ENCODE assay signal across 12 cellular contexts in genomic region chr19:57302020-57302465, GRCh38. TPM values are rescaled to one million over a fixed set of nuclear protein-coding genes. Genes with fewer than 3 reads are reported as not detected.
A peak's percentile ranks its signal among the peaks of the same experiment; 100 is the strongest.
DNase-seq lines count a peak whose midpoint lies in the region; ATAC-seq, FAIRE-seq and TF ChIP-seq lines count a peak whose summit lies in the region.
"Had no signal": no experiment of that assay in that cellular context is flagged by ENCODE, and none has a peak within 500 bp of the region (broad histone marks: within the 10 kb centered on the region; RNA-seq: fewer than 3 reads in every experiment).

No MANE protein-coding gene starts in this region.

- peaks cover 22% of the 10 kb centered on the region for H3K9me3 Mint-ChIP-seq in activated naive CD8-positive, alpha-beta T cell treated with anti-CD3 and anti-CD28 coated beads, Interleukin-2, amount 50 U/mL, for 24 hours

- peaks cover 10% of the 10 kb centered on the region for H3K9me1 ChIP-seq in keratinocyte (ENCODE audit: control insufficient read depth, extremely low read depth, insufficient read depth, low read length)

- peaks cover 9% of the 10 kb centered on the region for H3K4me1 Mint-ChIP-seq in activated naive CD8-positive, alpha-beta T cell treated with anti-CD3 and anti-CD28 coated beads, Interleukin-2, amount 50 U/mL, for 24 hours

- no peak for ATAC-seq in HG02798 (IDR thresholded peaks at IDR 0.05; ENCODE audit: poor library complexity, unreplicated experiment)
- no peak for ATAC-seq in activated naive CD8-positive, alpha-beta T cell treated with anti-CD3 and anti-CD28 coated beads, Interleukin-2, amount 50 U/mL, for 24 hours

- H3K27me3 Mint-ChIP-seq in activated naive CD8-positive, alpha-beta T cell treated with anti-CD3 and anti-CD28 coated beads, Interleukin-2, amount 50 U/mL, for 24 hours = no peaks in the 10 kb centered on the region

- in situ Hi-C loops in ACHN (cut with HindIII; ENCODE audit: low pct_ligation_motif_present, low pct_unique_long_range_greater_than_20kb, low sequenced_read_pairs) = no loop called here
- in situ Hi-C loops in astrocyte of the cerebellum (cut with HindIII; ENCODE audit: low sequenced_read_pairs) = no loop called here

- peak; percentile 98 for FAIRE-seq in keratinocyte (lab: Jason Lieb, UNC)

- H3K27ac ChIP-seq in keratinocyte (ENCODE audit: control insufficient read depth, insufficient read depth, low read length) = peak overlapping the region; percentile 82
- H3K27ac ChIP-seq: neutrophil, stomach had no signal

- H3K9ac ChIP-seq in keratinocyte (ENCODE audit: control insufficient read depth, extremely low read depth, insufficient read depth, low read length) = peak overlapping the region; percentile 40

- H3K4me2 ChIP-seq in keratinocyte (ENCODE audit: control insufficient read depth, extremely low read depth, insufficient read depth, low read depth, low read length) = peak overlapping the region; percentile 55

- no peak overlapping the region for H3K27ac Mint-ChIP-seq in activated naive CD8-positive, alpha-beta T cell treated with anti-CD3 and anti-CD28 coated beads, Interleukin-2, amount 50 U/mL, for 24 hours

- H3K36me3 Mint-ChIP-seq in activated naive CD8-positive, alpha-beta T cell treated with anti-CD3 and anti-CD28 coated beads, Interleukin-2, amount 50 U/mL, for 24 hours (ENCODE audit: low read depth) = peaks cover 76% of the 10 kb centered on the region

- H3K4me1 ChIP-seq in keratinocyte (ENCODE audit: control insufficient read depth, extremely low read depth, insufficient read depth, low read length) = peaks cover 47% of the 10 kb centered on the region
- H3K4me1 ChIP-seq: stomach had no signal

- H4K20me1 ChIP-seq in keratinocyte (ENCODE audit: control insufficient read depth, extremely low read depth, insufficient read depth, low read length) = peaks cover 13% of the 10 kb centered on the region

- H3K4me3 ChIP-seq in astrocyte of the cerebellum (ENCODE audit: low read depth, low read length) (no peak overlapping the region), keratinocyte (ENCODE audit: control insufficient read depth in 2 of 3, extremely low read depth in 1 of 3, insufficient read depth in 2 of 3, low read depth in 1 of 3, low read length in 3 of 3) (peak overlapping the region in 1 of 3 experiments; percentile 2)
- H3K4me3 ChIP-seq: stomach had no signal

- dilution Hi-C loops in keratinocyte (cut with MboI; ENCODE audit: extremely low pct_ligation_motif_present, low sequenced_read_pairs) = no loop called here

- peak; percentile 25 for DNase-seq in ACHN
- DNase-seq in HS-5 (ENCODE audit: low read depth) = peak; percentile 82
- DNase-seq in astrocyte of the cerebellum (ENCODE audit: low read depth) = peak; percentile 49
- DNase-seq in keratinocyte (ENCODE audit: low read depth, low spot score) = peak; percentile 90
- no peak for DNase-seq in stimulated activated CD8-positive, alpha-beta memory T cell treated with anti-CD3 and anti-CD28 coated beads, Interleukin-4, amount 100 ng/mL, for 48 hours
- DNase-seq in activated naive CD8-positive, alpha-beta T cell treated with anti-CD3 and anti-CD28 coated beads, Interleukin-2, amount 50 U/mL, for 24 hours = no peak
- DNase-seq in NCI-H748 (lab: John Stamatoyannopoulos, UW; ENCODE audit: unreplicated experiment) = no peak
- DNase-seq: activated CD4-positive, alpha-beta T cell treated with anti-CD3 and anti-CD28 coated beads, Interleukin-2, amount 50 U/mL, for 4 hours; COR-L47; stomach had no signal

- no peak for TF ChIP-seq CTCF in astrocyte of the cerebellum (IDR thresholded peaks at IDR 0.05; ENCODE audit: low read depth, low read length, missing control alignments)
- TF ChIP-seq CTCF in keratinocyte (optimal IDR thresholded peaks at IDR 0.05 in 1 of 3, IDR thresholded peaks at IDR 0.05 in 1 of 3, conservative IDR thresholded peaks at IDR 0.05 in 1 of 3; ENCODE audit: extremely low read depth in 1 of 3, insufficient read depth in 2 of 3, low read length in 3 of 3) = peak in 1 of 3 experiments; percentile 26

- H3K79me2 ChIP-seq in keratinocyte (ENCODE audit: control insufficient read depth, insufficient read depth, low read length) = peaks cover 51% of the 10 kb centered on the region

- H2AFZ ChIP-seq in keratinocyte (ENCODE audit: control insufficient read depth, low read length) = no peak overlapping the region

- no peaks in the 10 kb centered on the region for H3K27me3 ChIP-seq in keratinocyte (ENCODE audit: control insufficient read depth, extremely low read depth, insufficient read depth, low read length)
- H3K27me3 ChIP-seq: neutrophil, stomach had no signal

- H3K9me3 ChIP-seq in keratinocyte (ENCODE audit: control insufficient read depth, low read depth, low read length) = no peaks in the 10 kb centered on the region
- H3K9me3 ChIP-seq: neutrophil had no signal

- no peak overlapping the region for H3K4me3 Mint-ChIP-seq in activated naive CD8-positive, alpha-beta T cell treated with anti-CD3 and anti-CD28 coated beads, Interleukin-2, amount 50 U/mL, for 24 hours

- H3K36me3 ChIP-seq in keratinocyte (ENCODE audit: control insufficient read depth in 2 of 2, extremely low read depth in 1 of 2, insufficient read depth in 2 of 2, low read length in 2 of 2) = peaks cover 0 to 18% of the 10 kb centered on the region in 2 experiments
- H3K36me3 ChIP-seq: neutrophil had no signal

RNA-seq across cellular contexts. Expression of gene ZNF543, which starts 18.2 kb away (rescaled TPM):
- 2.1 to 2.9 TPM (median 2.5 TPM) in 3 replicates for polyA plus RNA-seq in keratinocyte
- 1.4 TPM for polyA plus RNA-seq in keratinocyte (2011; ENCODE audit: low read depth)
- 0.99 and 1.4 TPM in 2 replicates for polyA plus RNA-seq in keratinocyte (2011; cell fraction: cytosol; rRNA removed)
- 3.3 and 3.8 TPM in 2 replicates for polyA plus RNA-seq in keratinocyte (2011; cell fraction: nucleus; rRNA removed)
- polyA plus RNA-seq in keratinocyte (2012; ENCODE audit: low replicate concordance) = 1.5 and 2.6 TPM in 2 replicates
- polyA minus RNA-seq in keratinocyte = 3.2 to 9.7 TPM (median 9.5 TPM) in 3 replicates
- polyA minus RNA-seq in keratinocyte (2011; cell fraction: cytosol; rRNA and poly(A)+ RNA removed) = 5.6 TPM
- 7.6 and 13.2 TPM in 2 replicates for polyA minus RNA-seq in keratinocyte (2011; cell fraction: nucleus; rRNA and poly(A)+ RNA removed)

RNA-seq across cellular contexts. Expression of gene ZNF460, which starts 21.8 kb away (rescaled TPM):
- polyA plus RNA-seq in keratinocyte = 10.3 to 16.9 TPM (median 15.2 TPM) in 3 replicates
- 10.3 TPM for polyA plus RNA-seq in keratinocyte (2011; ENCODE audit: low read depth)
- polyA plus RNA-seq in keratinocyte (2011; cell fraction: cytosol; rRNA removed) = 4.2 and 5.9 TPM in 2 replicates
- 42.5 and 43.0 TPM in 2 replicates for polyA plus RNA-seq in keratinocyte (2011; cell fraction: nucleus; rRNA removed)
- 2.1 and 10.8 TPM in 2 replicates for polyA plus RNA-seq in keratinocyte (2012; ENCODE audit: low replicate concordance)
- polyA minus RNA-seq in keratinocyte = 99.8 to 260 TPM (median 199 TPM) in 3 replicates
- 67.9 TPM for polyA minus RNA-seq in keratinocyte (2011; cell fraction: cytosol; rRNA and poly(A)+ RNA removed)
- 228 and 328 TPM in 2 replicates for polyA minus RNA-seq in keratinocyte (2011; cell fraction: nucleus; rRNA and poly(A)+ RNA removed)

RNA-seq across cellular contexts. Expression of gene ZNF304, which starts 49.0 kb away (rescaled TPM):
- polyA plus RNA-seq in keratinocyte = 7.4 to 8.1 TPM (median 7.7 TPM) in 3 replicates
- polyA plus RNA-seq in keratinocyte (2011; ENCODE audit: low read depth) = 1.2 TPM
- polyA plus RNA-seq in keratinocyte (2011; cell fraction: cytosol; rRNA removed) = 2.9 and 5.4 TPM in 2 replicates
- 11.6 and 12.8 TPM in 2 replicates for polyA plus RNA-seq in keratinocyte (2011; cell fraction: nucleus; rRNA removed)
- 5.7 and 6.3 TPM in 2 replicates for polyA plus RNA-seq in keratinocyte (2012; ENCODE audit: low replicate concordance)
- polyA minus RNA-seq in keratinocyte = 6.7 to 15.4 TPM (median 15.0 TPM) in 3 replicates
- polyA minus RNA-seq in keratinocyte (2011; cell fraction: cytosol; rRNA and poly(A)+ RNA removed) = 7.3 TPM
- polyA minus RNA-seq in keratinocyte (2011; cell fraction: nucleus; rRNA and poly(A)+ RNA removed) = 12.0 and 17.7 TPM in 2 replicates

Comparison
In these comparisons a context has a peak if more than half of its experiments do, and no peak if none do; other contexts are left out.
1. DNase-seq: peak in ACHN (single experiment), HS-5 (single experiment), astrocyte of the cerebellum (single experiment) and keratinocyte (single experiment); none in stimulated activated CD8-positive, alpha-beta memory T cell treated with anti-CD3 and anti-CD28 coated beads, Interleukin-4, amount 100 ng/mL, for 48 hours (single experiment), activated naive CD8-positive, alpha-beta T cell treated with anti-CD3 and anti-CD28 coated beads, Interleukin-2, amount 50 U/mL, for 24 hours (single experiment) and NCI-H748 (single experiment).